In the genomic region with DNA sequence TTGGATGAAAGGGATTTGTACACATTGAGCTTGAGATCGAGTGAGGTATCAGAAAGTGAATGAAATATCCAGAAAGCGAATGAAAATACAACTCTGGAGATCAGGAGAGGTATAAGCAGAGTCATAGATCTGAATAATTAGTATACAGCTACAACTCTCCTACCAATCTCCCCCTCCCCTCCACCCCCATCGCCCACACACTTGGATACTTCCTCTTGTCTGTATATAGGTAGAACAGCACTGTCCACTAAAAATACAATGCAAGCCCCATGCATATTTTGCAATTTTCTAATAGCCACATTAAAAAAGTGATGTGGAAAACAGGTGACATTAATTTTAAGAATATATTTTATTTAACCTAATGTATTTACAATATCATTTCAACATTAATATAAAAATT, we compare ENCODE assay signal across 1 cellular context.
TF ChIP-seq lines count a peak whose summit lies in the region.

No MANE protein-coding gene starts in this region.

TF ChIP-seq in GM12878, 131 proteins besides CTCF, POLR2A, EP300 and RAD21 (continued from another document):
- peak in 1 of 2 experiments; percentile 36; a peak in 1 of 3 replicates for TF ChIP-seq EGR1 (IDR thresholded peaks at IDR 0.05; ENCODE audit: borderline replicate concordance in 1 of 2, low read depth in 2 of 2, low read length in 2 of 2)
- TF ChIP-seq RUNX3 (IDR thresholded peaks at IDR 0.05; ENCODE audit: low read length) = no peak
